In the genomic region with DNA sequence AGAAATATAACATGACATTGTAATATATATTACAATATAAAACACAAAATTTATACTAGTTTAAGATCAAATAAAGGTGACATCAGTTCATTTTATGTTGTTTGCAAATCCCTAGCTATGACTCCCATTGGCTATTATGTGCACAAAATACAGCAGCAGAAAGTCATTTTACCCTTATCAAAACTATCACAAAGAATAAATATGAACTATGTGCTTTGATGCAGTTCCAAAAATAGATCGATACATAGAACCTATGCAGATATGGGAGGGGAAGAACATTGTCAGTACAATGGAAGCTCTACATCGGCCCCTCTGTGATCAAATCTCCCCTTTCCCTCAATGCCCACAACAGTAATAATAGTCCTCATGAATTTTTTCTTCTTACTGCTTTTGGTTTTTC, we compare ENCODE assay signal across 5 cellular contexts.
"Had no signal": no experiment of that assay in that cellular context is flagged by ENCODE, and none has a peak within 500 bp of the region (broad histone marks: within the 10 kb centered on the region; RNA-seq: fewer than 3 reads in every experiment).

No MANE protein-coding gene starts in this region.

- DNase-seq: IMR-90 had no signal

- FAIRE-seq: HepG2, HTR-8/SVneo, K562 had no signal

- H3K27ac ChIP-seq: HL-60 had no signal

- H3K4me3 ChIP-seq: K562 had no signal

- ATAC-seq: HepG2, K562 had no signal
